In the genomic region with DNA sequence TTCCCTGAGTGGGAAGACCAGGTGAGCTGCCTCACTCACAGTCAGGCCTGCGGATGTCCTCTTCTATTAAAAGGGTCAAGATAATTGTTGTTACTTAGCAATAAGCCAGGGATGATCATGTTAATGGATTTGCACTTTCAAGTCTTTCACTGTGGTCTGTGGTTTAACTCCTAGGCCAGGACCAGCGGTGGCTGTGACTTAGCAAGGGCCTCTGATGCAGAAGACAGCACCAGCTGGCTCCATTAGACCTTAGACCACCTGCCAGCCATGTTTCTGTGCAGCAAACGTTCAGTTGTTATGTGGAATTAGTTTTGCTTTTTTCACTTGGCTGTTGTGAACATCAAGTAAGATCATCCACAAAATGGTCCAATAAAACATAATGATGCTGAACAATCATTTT, we compare ENCODE assay signal across 12 cellular contexts.
"Had no signal": no experiment of that assay in that cellular context is flagged by ENCODE, and none has a peak within 500 bp of the region (broad histone marks: within the 10 kb centered on the region; RNA-seq: fewer than 3 reads in every experiment).

No MANE protein-coding gene starts in this region.

- H3K27ac ChIP-seq: ovary had no signal

- H3K27me3 Mint-ChIP-seq: activated CD4-positive, alpha-beta memory T cell treated with anti-CD3 and anti-CD28 coated beads for 36 hours; activated CD4-positive, alpha-beta T cell treated with anti-CD3 and anti-CD28 coated beads for 36 hours; activated CD8-positive, alpha-beta memory T cell treated with anti-CD3 and anti-CD28 coated beads, Interleukin-2, amount 10 ng/mL, durations not matched to agents 7 days and 5 days; activated naive CD4-positive, alpha-beta T cell treated with anti-CD3 and anti-CD28 coated beads, Interleukin-2, amount 10 ng/mL, durations not matched to agents 7 days and 5 days; stimulated activated memory B cell treated with anti-CD40 and anti-IgM and Interleukin-4, amounts not matched to agents 10 μg/mL and 1 μg/mL and 100 μg/mL, for 72 hours had no signal

- H3K27ac Mint-ChIP-seq: activated CD4-positive, alpha-beta memory T cell treated with anti-CD3 and anti-CD28 coated beads for 36 hours; activated CD4-positive, alpha-beta T cell treated with anti-CD3 and anti-CD28 coated beads for 36 hours; activated CD8-positive, alpha-beta memory T cell treated with anti-CD3 and anti-CD28 coated beads, Interleukin-2, amount 10 ng/mL, durations not matched to agents 7 days and 5 days; activated naive CD4-positive, alpha-beta T cell treated with anti-CD3 and anti-CD28 coated beads, Interleukin-2, amount 10 ng/mL, durations not matched to agents 7 days and 5 days; activated T-helper 2 cell treated with anti-CD3 and anti-CD28 coated beads, Interferon-gamma antibody, Interleukin-2, Interleukin-4, amounts not matched to agents 10 μg/mL and 5 μg/mL and 100 μg/mL, durations not matched to agents 14 hours and 24 hours and 36 hours; stimulated activated memory B cell treated with anti-CD40 and anti-IgM and Interleukin-4, amounts not matched to agents 10 μg/mL and 1 μg/mL and 100 μg/mL, for 72 hours had no signal

- H3K4me3 Mint-ChIP-seq: activated CD4-positive, alpha-beta memory T cell treated with anti-CD3 and anti-CD28 coated beads for 36 hours; activated CD4-positive, alpha-beta T cell treated with anti-CD3 and anti-CD28 coated beads for 36 hours; activated CD8-positive, alpha-beta memory T cell treated with anti-CD3 and anti-CD28 coated beads, Interleukin-2, amount 10 ng/mL, durations not matched to agents 7 days and 5 days; activated naive CD4-positive, alpha-beta T cell treated with anti-CD3 and anti-CD28 coated beads, Interleukin-2, amount 10 ng/mL, durations not matched to agents 7 days and 5 days; naive B cell; stimulated activated memory B cell treated with anti-CD40 and anti-IgM and Interleukin-4, amounts not matched to agents 10 μg/mL and 1 μg/mL and 100 μg/mL, for 72 hours had no signal

- H3K4me1 Mint-ChIP-seq: activated CD4-positive, alpha-beta T cell treated with anti-CD3 and anti-CD28 coated beads for 36 hours; activated CD8-positive, alpha-beta memory T cell treated with anti-CD3 and anti-CD28 coated beads, Interleukin-2, amount 10 ng/mL, durations not matched to agents 7 days and 5 days; activated naive CD4-positive, alpha-beta T cell treated with anti-CD3 and anti-CD28 coated beads, Interleukin-2, amount 10 ng/mL, durations not matched to agents 7 days and 5 days; naive B cell; stimulated activated memory B cell treated with anti-CD40 and anti-IgM and Interleukin-4, amounts not matched to agents 10 μg/mL and 1 μg/mL and 100 μg/mL, for 72 hours had no signal

- DNase-seq: activated CD4-positive, alpha-beta memory T cell treated with anti-CD3 and anti-CD28 coated beads for 36 hours; activated CD4-positive, alpha-beta T cell treated with anti-CD3 and anti-CD28 coated beads for 36 hours; activated CD8-positive, alpha-beta memory T cell treated with anti-CD3 and anti-CD28 coated beads, Interleukin-2, amount 10 ng/mL, durations not matched to agents 7 days and 5 days; activated naive CD4-positive, alpha-beta T cell treated with anti-CD3 and anti-CD28 coated beads, Interleukin-2, amount 10 ng/mL, durations not matched to agents 7 days and 5 days; activated T-cell treated with anti-CD3 and anti-CD28 coated beads, Interleukin-2, amount 50 U/mL, for 1 hour; naive B cell; stimulated activated CD4-positive, alpha-beta T cell treated with anti-CD3 and anti-CD28 coated beads, Interleukin-2, amount 100 ng/mL, for 48 hours; T-helper 9 cell had no signal

- H3K4me3 ChIP-seq: lung, ovary had no signal

- H3K27me3 ChIP-seq: ovary had no signal

- H3K9me3 Mint-ChIP-seq: activated CD4-positive, alpha-beta memory T cell treated with anti-CD3 and anti-CD28 coated beads for 36 hours; activated naive CD4-positive, alpha-beta T cell treated with anti-CD3 and anti-CD28 coated beads, Interleukin-2, amount 10 ng/mL, durations not matched to agents 7 days and 5 days; activated T-helper 2 cell treated with anti-CD3 and anti-CD28 coated beads, Interferon-gamma antibody, Interleukin-2, Interleukin-4, amounts not matched to agents 10 μg/mL and 5 μg/mL and 100 μg/mL, durations not matched to agents 14 hours and 24 hours and 36 hours; naive B cell; stimulated activated memory B cell treated with anti-CD40 and anti-IgM and Interleukin-4, amounts not matched to agents 10 μg/mL and 1 μg/mL and 100 μg/mL, for 72 hours had no signal

- H3K36me3 ChIP-seq: ovary had no signal

- ATAC-seq: activated CD4-positive, alpha-beta T cell treated with anti-CD3 and anti-CD28 coated beads for 36 hours; activated CD8-positive, alpha-beta memory T cell treated with anti-CD3 and anti-CD28 coated beads, Interleukin-2, amount 10 ng/mL, durations not matched to agents 7 days and 5 days; stimulated activated memory B cell treated with anti-CD40 and anti-IgM and Interleukin-4, amounts not matched to agents 10 μg/mL and 1 μg/mL and 100 μg/mL, for 72 hours had no signal

- H3K36me3 Mint-ChIP-seq: activated CD4-positive, alpha-beta memory T cell treated with anti-CD3 and anti-CD28 coated beads for 36 hours; activated CD8-positive, alpha-beta memory T cell treated with anti-CD3 and anti-CD28 coated beads, Interleukin-2, amount 10 ng/mL, durations not matched to agents 7 days and 5 days; activated naive CD4-positive, alpha-beta T cell treated with anti-CD3 and anti-CD28 coated beads, Interleukin-2, amount 10 ng/mL, durations not matched to agents 7 days and 5 days; naive B cell; stimulated activated memory B cell treated with anti-CD40 and anti-IgM and Interleukin-4, amounts not matched to agents 10 μg/mL and 1 μg/mL and 100 μg/mL, for 72 hours had no signal

- H3K9me3 ChIP-seq: ovary had no signal
